In the genomic region with DNA sequence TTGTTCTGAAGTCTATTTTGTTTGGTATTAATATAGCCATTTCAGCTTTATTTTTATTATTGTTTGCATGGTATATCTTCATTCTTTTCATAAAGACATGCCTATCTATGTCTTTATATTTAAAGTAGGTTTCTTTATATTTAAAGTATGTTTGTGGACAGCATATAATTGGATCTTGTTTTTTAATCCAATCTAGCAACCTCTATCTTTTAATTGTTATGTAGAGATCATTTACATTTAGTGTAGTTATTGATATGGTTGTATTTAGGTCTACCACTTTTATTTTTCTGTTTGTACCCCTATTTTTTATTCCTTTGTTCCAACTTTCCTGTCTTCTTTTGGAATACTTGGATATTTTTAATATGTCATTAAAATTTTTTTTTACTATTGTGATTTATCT, we compare ENCODE assay signal across 12 cellular contexts. TPM values are rescaled to one million over a fixed set of nuclear protein-coding genes. Genes with fewer than 3 reads are reported as not detected.
"Had no signal": no experiment of that assay in that cellular context is flagged by ENCODE, and none has a peak within 500 bp of the region (broad histone marks: within the 10 kb centered on the region; RNA-seq: fewer than 3 reads in every experiment).

No MANE protein-coding gene starts in this region.

- H3K4me2 ChIP-seq: GM23338 had no signal

- ATAC-seq: GM23338, HCT116 had no signal

- H3K4me3 ChIP-seq: GM23248, GM23338, HAP-1 had no signal

- H3K9ac ChIP-seq: GM23248 had no signal

- H3K36me3 ChIP-seq: HAP-1 had no signal

- H2AFZ ChIP-seq: GM23248, GM23338 had no signal

- H3K27ac ChIP-seq: GM23248 had no signal

- FAIRE-seq: H1, H54 had no signal

- DNase-seq: GM23248, GOT3, H7, H9, HCEC 1CT, HFFc6 had no signal

- H3K4me1 ChIP-seq: HAP-1 had no signal

RNA-seq across cellular contexts. Expression of a gene that starts 13.8 kb away (rescaled TPM):
- total RNA-seq: GM23248, H4, H7, HFFc6 had no signal
- polyA plus RNA-seq: GM23248 had no signal
